In the genomic region with DNA sequence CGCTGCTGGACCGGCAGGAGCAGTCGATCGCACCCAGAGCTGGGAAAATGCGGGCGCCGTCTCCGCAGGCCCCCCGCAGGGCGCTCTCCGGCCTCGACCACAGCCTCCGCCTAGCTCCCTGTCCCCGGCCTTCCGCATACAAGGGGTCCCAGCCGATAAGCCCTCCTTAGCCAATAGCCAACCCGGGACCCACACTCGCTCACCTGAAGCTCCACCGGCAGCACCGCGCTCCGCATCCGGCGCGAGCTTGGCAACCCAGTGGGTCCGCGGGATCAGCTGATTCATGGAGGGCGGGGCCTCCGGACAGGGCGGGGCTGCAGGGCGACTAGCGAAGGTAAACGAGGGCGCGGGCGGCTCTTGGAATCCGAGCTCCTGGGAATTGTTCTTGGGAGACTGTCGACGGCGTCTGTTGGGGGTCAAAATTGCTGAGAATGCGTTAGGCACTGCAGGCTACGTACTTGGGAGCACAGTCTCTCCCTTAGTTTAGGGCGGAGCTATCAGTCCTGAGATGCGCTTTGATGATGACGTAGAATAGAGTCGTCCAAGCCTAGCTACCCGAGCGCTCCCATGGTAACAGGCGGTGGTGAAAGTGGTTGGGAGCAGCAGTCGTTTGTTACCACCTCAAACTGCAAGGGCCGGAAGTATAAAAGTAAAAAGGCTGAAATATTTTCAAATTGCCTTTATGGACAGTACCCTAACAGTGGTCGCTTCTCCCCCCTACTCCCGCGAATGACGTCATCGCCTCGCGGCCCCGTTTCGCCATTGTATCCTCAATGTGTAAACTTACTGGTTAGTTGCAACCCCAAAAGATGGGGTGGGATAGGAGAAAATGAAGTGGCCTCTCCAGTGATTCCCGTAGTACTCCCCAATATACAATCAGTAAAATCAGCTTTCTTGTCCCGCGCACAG, we compare ENCODE assay signal across 8 cellular contexts. TPM values are rescaled to one million over a fixed set of nuclear protein-coding genes. Genes with fewer than 3 reads are reported as not detected.
DNase-seq lines count a peak whose midpoint lies in the region; ATAC-seq and TF ChIP-seq lines count a peak whose summit lies in the region.

A gene (minus strand): TSS at position 260 of the 909 bp plus-strand sequence. CDS start 12,048 bp downstream, outside the sequence.

- DNase-seq in Ammon's horn (ENCODE audit: low spot score) = peak; percentile 97
- peak; percentile 75 for DNase-seq in GM19238 (ENCODE audit: insufficient read length, low spot score)
- peak; percentile 96 to 98 for DNase-seq in NCI-H524 (lab: John Stamatoyannopoulos, UW)
- peak; percentile 91 to 92 for DNase-seq in activated CD4-positive, alpha-beta T cell treated with anti-CD3 and anti-CD28 coated beads for 4 hours
- DNase-seq in colonic mucosa = peak; percentile 98
- peak; percentile 100 for DNase-seq in kidney tubule cell (ENCODE audit: low spot score)
- peak; percentile 89 to 90 (median 89) for DNase-seq in stimulated activated CD4-positive, alpha-beta T cell treated with anti-CD3 and anti-CD28 coated beads, Interleukin-1b, Interleukin-23, amount 100 ng/mL, for 24 hours (ENCODE audit: low read depth in 4 of 4, low spot score in 1 of 4)

- H3K4me1 ChIP-seq in colonic mucosa = no peaks in the 10 kb centered on the region

- peak within 1 kb of the TSS; percentile 94 for H3K4me3 ChIP-seq in colonic mucosa

- TF ChIP-seq CTCF in colonic mucosa (IDR thresholded peaks at IDR 0.05) = no peak

- intact Hi-C loops in colonic mucosa (cut with DNase I) = no loop called here

- H3K9me3 ChIP-seq in colonic mucosa = no peaks in the 10 kb centered on the region

- no peaks in the 10 kb centered on the region for H3K36me3 ChIP-seq in colonic mucosa

- no peaks in the 10 kb centered on the region for H3K27me3 ChIP-seq in colonic mucosa

- peak; percentile 94 for ATAC-seq in HG03442 (IDR thresholded peaks at IDR 0.05; ENCODE audit: unreplicated experiment)

- H3K27ac ChIP-seq in colonic mucosa = peak within 1 kb of the TSS; percentile 69

- peak within 1 kb of the TSS; percentile 75 to 89 for H3K9ac ChIP-seq in colonic mucosa (ENCODE audit: low read depth in 2 of 2, low read length in 2 of 2)

RNA-seq across cellular contexts. Expression of the gene that starts here (rescaled TPM):
- total RNA-seq in colonic mucosa = 10 to 100 TPM in 1 of 2 donors, 1 to 10 TPM in 1; 8.0 to 11.7 TPM

Comparison
In these comparisons a context has a peak if more than half of its experiments do, and no peak if none do; other contexts are left out.
1. Peak in every context shown above with its lines: DNase-seq, ATAC-seq, H3K4me3 ChIP-seq and H3K27ac ChIP-seq.